In the genomic region with DNA sequence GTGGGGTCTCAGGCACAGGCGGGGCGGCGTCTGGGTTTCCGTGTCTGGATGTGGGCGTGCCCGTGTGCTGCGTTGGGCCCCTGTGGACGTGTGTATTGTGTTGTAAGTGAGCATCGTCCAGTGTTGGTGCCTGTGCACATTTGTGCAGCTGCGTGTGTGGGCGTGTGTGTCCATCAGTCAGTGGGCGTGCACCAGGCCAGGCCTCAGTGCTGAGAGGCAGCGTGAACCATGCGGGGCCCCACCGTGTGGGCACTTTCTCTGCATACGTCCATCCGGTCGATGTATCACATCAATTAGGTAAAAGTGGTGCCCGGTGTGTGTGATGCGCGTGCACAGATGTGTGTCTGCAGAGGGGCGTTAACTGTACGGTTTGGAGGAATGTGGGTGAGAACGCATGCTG, we compare ENCODE assay signal across 1 cellular context.
TF ChIP-seq lines count a peak whose summit lies in the region.

No MANE protein-coding gene starts in this region.

TF ChIP-seq in K562, 482 proteins besides CTCF, POLR2A, EP300 and RAD21:
- TF ChIP-seq, protein P1, sequence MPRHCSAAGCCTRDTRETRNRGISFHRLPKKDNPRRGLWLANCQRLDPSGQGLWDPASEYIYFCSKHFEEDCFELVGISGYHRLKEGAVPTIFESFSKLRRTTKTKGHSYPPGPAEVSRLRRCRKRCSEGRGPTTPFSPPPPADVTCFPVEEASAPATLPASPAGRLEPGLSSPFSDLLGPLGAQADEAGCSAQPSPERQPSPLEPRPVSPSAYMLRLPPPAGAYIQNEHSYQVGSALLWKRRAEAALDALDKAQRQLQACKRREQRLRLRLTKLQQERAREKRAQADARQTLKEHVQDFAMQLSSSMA (CRISPR knock-in tag; IDR thresholded peaks at IDR 0.05): no peak
- no peak for TF ChIP-seq CBX8 (IDR thresholded peaks at IDR 0.05; ENCODE audit: borderline replicate concordance, extremely low read depth, low read depth, low read length, poor library complexity, severe bottlenecking)
- no peak for TF ChIP-seq BACH1 (tag; IDR thresholded peaks at IDR 0.05)
- TF ChIP-seq EGR1 (conservative IDR thresholded peaks at IDR 0.05): peak; percentile 30; the same call in 1 of the 2 replicates
